ENCODE assay signal across 1 cellular context in the genomic region with DNA sequence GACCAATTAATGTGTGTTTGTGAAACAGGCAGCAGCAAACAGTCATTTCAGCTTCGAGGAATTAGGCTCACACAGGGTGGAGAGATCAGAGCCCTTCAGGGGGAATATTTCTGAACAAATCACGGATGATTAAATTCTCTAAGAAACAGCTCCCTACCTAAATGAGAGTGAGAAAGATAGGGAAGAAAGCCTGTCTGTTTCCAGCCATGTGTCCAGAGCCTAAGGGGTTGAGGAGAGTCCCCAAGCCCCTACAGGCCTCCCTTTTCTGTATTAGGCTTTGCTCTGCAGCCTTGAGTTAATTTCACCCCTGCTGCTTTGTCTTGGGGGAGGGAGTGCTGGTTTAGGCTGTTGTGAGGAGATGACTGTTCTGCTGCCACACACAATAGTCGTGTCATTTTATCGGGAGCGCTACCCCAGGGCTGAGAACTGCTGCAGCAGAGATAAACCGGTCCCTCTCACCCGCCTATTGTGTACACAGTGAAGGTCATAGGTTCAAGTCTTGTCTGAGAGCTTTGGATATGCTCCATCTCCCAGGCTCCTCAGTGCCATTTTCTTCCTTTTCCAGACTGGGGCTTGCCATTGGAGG.
TF ChIP-seq lines count a peak whose summit lies in the region.

No MANE protein-coding gene starts in this region.

TF ChIP-seq in HepG2, 621 proteins besides CTCF, POLR2A, EP300 and RAD21 (continued from another document and continues in another):
- peak; percentile 44; the same call in 1 of the 2 replicates for TF ChIP-seq FOXC1 (CRISPR knock-in tag; IDR thresholded peaks at IDR 0.05; ENCODE audit: borderline replicate concordance)
- TF ChIP-seq, protein P1, sequence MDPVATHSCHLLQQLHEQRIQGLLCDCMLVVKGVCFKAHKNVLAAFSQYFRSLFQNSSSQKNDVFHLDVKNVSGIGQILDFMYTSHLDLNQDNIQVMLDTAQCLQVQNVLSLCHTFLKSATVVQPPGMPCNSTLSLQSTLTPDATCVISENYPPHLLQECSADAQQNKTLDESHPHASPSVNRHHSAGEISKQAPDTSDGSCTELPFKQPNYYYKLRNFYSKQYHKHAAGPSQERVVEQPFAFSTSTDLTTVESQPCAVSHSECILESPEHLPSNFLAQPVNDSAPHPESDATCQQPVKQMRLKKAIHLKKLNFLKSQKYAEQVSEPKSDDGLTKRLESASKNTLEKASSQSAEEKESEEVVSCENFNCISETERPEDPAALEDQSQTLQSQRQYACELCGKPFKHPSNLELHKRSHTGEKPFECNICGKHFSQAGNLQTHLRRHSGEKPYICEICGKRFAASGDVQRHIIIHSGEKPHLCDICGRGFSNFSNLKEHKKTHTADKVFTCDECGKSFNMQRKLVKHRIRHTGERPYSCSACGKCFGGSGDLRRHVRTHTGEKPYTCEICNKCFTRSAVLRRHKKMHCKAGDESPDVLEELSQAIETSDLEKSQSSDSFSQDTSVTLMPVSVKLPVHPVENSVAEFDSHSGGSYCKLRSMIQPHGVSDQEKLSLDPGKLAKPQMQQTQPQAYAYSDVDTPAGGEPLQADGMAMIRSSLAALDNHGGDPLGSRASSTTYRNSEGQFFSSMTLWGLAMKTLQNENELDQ (CRISPR knock-in tag; IDR thresholded peaks at IDR 0.05; ENCODE audit: borderline replicate concordance), result no peak
- TF ChIP-seq, protein P2, sequence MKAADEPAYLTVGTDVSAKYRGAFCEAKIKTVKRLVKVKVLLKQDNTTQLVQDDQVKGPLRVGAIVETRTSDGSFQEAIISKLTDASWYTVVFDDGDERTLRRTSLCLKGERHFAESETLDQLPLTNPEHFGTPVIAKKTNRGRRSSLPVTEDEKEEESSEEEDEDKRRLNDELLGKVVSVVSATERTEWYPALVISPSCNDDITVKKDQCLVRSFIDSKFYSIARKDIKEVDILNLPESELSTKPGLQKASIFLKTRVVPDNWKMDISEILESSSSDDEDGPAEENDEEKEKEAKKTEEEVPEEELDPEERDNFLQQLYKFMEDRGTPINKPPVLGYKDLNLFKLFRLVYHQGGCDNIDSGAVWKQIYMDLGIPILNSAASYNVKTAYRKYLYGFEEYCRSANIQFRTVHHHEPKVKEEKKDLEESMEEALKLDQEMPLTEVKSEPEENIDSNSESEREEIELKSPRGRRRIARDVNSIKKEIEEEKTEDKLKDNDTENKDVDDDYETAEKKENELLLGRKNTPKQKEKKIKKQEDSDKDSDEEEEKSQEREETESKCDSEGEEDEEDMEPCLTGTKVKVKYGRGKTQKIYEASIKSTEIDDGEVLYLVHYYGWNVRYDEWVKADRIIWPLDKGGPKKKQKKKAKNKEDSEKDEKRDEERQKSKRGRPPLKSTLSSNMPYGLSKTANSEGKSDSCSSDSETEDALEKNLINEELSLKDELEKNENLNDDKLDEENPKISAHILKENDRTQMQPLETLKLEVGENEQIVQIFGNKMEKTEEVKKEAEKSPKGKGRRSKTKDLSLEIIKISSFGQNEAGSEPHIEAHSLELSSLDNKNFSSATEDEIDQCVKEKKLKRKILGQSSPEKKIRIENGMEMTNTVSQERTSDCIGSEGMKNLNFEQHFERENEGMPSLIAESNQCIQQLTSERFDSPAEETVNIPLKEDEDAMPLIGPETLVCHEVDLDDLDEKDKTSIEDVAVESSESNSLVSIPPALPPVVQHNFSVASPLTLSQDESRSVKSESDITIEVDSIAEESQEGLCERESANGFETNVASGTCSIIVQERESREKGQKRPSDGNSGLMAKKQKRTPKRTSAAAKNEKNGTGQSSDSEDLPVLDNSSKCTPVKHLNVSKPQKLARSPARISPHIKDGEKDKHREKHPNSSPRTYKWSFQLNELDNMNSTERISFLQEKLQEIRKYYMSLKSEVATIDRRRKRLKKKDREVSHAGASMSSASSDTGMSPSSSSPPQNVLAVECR (CRISPR knock-in tag; IDR thresholded peaks at IDR 0.05; ENCODE audit: borderline replicate concordance), result 0 out of 2 replicates have a peak, but pooled peaks have one; percentile 4
- TF ChIP-seq ZNF124 (CRISPR knock-in tag; IDR thresholded peaks at IDR 0.05), result no peak
- no peak for TF ChIP-seq NBN (conservative IDR thresholded peaks at IDR 0.05)
- TF ChIP-seq ZNF160 (CRISPR knock-in tag; IDR thresholded peaks at IDR 0.05), result no peak
- TF ChIP-seq ZSCAN20 (CRISPR knock-in tag; IDR thresholded peaks at IDR 0.05; ENCODE audit: borderline replicate concordance), result no peak
- no peak for TF ChIP-seq DMAP1 (CRISPR knock-in tag; IDR thresholded peaks at IDR 0.05)
- no peak for TF ChIP-seq PCBP2 (optimal IDR thresholded peaks at IDR 0.05; ENCODE audit: low read depth, low read length, poor library complexity, severe bottlenecking)
- TF ChIP-seq ZNF20 (CRISPR knock-in tag; IDR thresholded peaks at IDR 0.05), result no peak
- TF ChIP-seq SALL1 (CRISPR knock-in tag; IDR thresholded peaks at IDR 0.05), result no peak
- no peak for TF ChIP-seq ZBTB26 (CRISPR knock-in tag; IDR thresholded peaks at IDR 0.05; ENCODE audit: borderline replicate concordance)
- TF ChIP-seq, protein P3, sequence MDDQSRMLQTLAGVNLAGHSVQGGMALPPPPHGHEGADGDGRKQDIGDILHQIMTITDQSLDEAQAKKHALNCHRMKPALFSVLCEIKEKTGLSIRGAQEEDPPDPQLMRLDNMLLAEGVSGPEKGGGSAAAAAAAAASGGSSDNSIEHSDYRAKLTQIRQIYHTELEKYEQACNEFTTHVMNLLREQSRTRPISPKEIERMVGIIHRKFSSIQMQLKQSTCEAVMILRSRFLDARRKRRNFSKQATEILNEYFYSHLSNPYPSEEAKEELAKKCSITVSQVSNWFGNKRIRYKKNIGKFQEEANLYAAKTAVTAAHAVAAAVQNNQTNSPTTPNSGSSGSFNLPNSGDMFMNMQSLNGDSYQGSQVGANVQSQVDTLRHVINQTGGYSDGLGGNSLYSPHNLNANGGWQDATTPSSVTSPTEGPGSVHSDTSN (CRISPR knock-in tag; IDR thresholded peaks at IDR 0.05; ENCODE audit: borderline replicate concordance), result no peak
- TF ChIP-seq, protein P4, sequence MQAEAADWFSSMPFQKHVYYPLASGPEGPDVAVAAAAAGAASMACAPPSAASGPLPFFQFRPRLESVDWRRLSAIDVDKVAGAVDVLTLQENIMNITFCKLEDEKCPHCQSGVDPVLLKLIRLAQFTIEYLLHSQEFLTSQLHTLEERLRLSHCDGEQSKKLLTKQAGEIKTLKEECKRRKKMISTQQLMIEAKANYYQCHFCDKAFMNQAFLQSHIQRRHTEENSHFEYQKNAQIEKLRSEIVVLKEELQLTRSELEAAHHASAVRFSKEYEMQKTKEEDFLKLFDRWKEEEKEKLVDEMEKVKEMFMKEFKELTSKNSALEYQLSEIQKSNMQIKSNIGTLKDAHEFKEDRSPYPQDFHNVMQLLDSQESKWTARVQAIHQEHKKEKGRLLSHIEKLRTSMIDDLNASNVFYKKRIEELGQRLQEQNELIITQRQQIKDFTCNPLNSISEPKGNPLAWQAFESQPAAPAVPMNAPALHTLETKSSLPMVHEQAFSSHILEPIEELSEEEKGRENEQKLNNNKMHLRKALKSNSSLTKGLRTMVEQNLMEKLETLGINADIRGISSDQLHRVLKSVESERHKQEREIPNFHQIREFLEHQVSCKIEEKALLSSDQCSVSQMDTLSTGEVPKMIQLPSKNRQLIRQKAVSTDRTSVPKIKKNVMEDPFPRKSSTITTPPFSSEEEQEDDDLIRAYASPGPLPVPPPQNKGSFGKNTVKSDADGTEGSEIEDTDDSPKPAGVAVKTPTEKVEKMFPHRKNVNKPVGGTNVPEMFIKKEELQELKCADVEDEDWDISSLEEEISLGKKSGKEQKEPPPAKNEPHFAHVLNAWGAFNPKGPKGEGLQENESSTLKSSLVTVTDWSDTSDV (CRISPR knock-in tag; IDR thresholded peaks at IDR 0.05), result no peak
- TF ChIP-seq ZNF329 (CRISPR knock-in tag; IDR thresholded peaks at IDR 0.05; ENCODE audit: low read depth), result no peak
- TF ChIP-seq FOXP4 (CRISPR knock-in tag; IDR thresholded peaks at IDR 0.05), result peak; percentile 3; the same call in 1 of the 2 replicates
- TF ChIP-seq ZNF543 (CRISPR knock-in tag; IDR thresholded peaks at IDR 0.05), result no peak
- TF ChIP-seq CAMTA2 (CRISPR knock-in tag; IDR thresholded peaks at IDR 0.05; ENCODE audit: borderline replicate concordance), result no peak
- no peak; the same call in 1 of the 2 replicates for TF ChIP-seq ZNF646 (CRISPR knock-in tag; IDR thresholded peaks at IDR 0.05)
- TF ChIP-seq ZNF333 (CRISPR knock-in tag; IDR thresholded peaks at IDR 0.05; ENCODE audit: borderline replicate concordance), result no peak
- no peak for TF ChIP-seq MEIS1 (CRISPR knock-in tag; IDR thresholded peaks at IDR 0.05; ENCODE audit: borderline replicate concordance)
- TF ChIP-seq AGO1 (IDR thresholded peaks at IDR 0.05; ENCODE audit: low read depth, low read length, poor library complexity, severe bottlenecking), result no peak
- 0 out of 4 replicates have a peak, but pooled peaks of 1 of the 2 experiments have one; percentile 9 for TF ChIP-seq NR2F1 (CRISPR knock-in tag; IDR thresholded peaks at IDR 0.05)
- no peak for TF ChIP-seq U2AF1 (optimal IDR thresholded peaks at IDR 0.05; ENCODE audit: low read depth, low read length)
- TF ChIP-seq HIVEP1 (CRISPR knock-in tag; IDR thresholded peaks at IDR 0.05), result no peak
- no peak for TF ChIP-seq ATAD3A (CRISPR knock-in tag; IDR thresholded peaks at IDR 0.05)
- TF ChIP-seq HMGA1 (CRISPR knock-in tag; conservative IDR thresholded peaks at IDR 0.05), result no peak
- TF ChIP-seq, protein P5, sequence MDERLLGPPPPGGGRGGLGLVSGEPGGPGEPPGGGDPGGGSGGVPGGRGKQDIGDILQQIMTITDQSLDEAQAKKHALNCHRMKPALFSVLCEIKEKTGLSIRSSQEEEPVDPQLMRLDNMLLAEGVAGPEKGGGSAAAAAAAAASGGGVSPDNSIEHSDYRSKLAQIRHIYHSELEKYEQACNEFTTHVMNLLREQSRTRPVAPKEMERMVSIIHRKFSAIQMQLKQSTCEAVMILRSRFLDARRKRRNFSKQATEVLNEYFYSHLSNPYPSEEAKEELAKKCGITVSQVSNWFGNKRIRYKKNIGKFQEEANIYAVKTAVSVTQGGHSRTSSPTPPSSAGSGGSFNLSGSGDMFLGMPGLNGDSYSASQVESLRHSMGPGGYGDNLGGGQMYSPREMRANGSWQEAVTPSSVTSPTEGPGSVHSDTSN (CRISPR knock-in tag; IDR thresholded peaks at IDR 0.05), result no peak
- no peak for TF ChIP-seq CEBPG (CRISPR knock-in tag; IDR thresholded peaks at IDR 0.05)
